ENCODE assay signal across 31 cellular contexts in the genomic region with DNA sequence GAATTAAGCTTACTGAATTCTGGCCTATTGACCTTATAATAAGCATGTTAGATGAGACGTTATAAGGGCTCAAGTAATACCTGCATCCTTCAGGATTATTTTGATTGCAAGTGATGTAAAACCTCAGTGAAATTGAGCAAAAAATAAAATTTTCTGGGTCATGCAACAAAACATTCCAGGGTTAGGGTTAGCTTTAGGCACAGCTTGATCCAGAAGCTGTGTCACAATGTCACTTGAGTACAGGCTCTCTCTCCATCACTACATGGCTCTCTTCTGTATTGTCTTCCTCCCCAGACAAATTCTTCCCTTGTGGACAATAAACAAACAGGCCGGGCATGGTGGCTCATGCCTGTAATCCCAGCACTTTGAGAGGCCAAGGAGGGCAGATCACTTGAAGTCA. TPM values are rescaled to one million over a fixed set of nuclear protein-coding genes. Genes with fewer than 3 reads are reported as not detected.
"Had no signal": no experiment of that assay in that cellular context is flagged by ENCODE, and none has a peak within 500 bp of the region (broad histone marks: within the 10 kb centered on the region; RNA-seq: fewer than 3 reads in every experiment).

No MANE protein-coding gene starts in this region.

- H3K4me3 ChIP-seq: stomach, suprapubic skin, testis, thoracic aorta, thyroid gland, tibial artery, tibial nerve, transverse colon, upper lobe of left lung, upper lobe of right lung, uterus, vagina had no signal

- H3K36me3 ChIP-seq: stomach, suprapubic skin, thoracic aorta, thyroid gland, tibial artery, tibial nerve, transverse colon, upper lobe of left lung, upper lobe of right lung, uterus, vagina had no signal

- FAIRE-seq: urothelium cell line had no signal

- H3K9me3 ChIP-seq: stomach, suprapubic skin, testis, thoracic aorta, thyroid gland, tibial artery, tibial nerve, transverse colon, upper lobe of left lung, upper lobe of right lung, uterus, vagina had no signal

- H3K27ac ChIP-seq: stomach, suprapubic skin, testis, thoracic aorta, thyroid gland, tibial artery, tibial nerve, transverse colon, upper lobe of left lung, upper lobe of right lung, uterus, vagina had no signal

- H3K27me3 Mint-ChIP-seq: stimulated activated naive CD8-positive, alpha-beta T cell treated with anti-CD3 and anti-CD28 coated beads, Interleukin-15, amount 100 ng/mL, for 72 hours; stimulated activated naive CD8-positive, alpha-beta T cell treated with anti-CD3 and anti-CD28 coated beads, Interleukin-15, Interleukin-2, amounts not matched to agents 100 ng/mL and 50 ng/mL, for 24 hours had no signal

- H3K36me3 Mint-ChIP-seq: stimulated activated effector memory CD8-positive, alpha-beta T cell treated with anti-CD3 and anti-CD28 coated beads, Interleukin-12 subunit alpha, Interleukin-12 subunit beta, amount 100 ng/mL, for 72 hours; stimulated activated memory B cell treated with anti-CD40 and anti-IgM and Interleukin-4, amounts not matched to agents 10 μg/mL and 1 μg/mL and 100 μg/mL, for 72 hours; stimulated activated naive B cell treated with anti-CD40 and anti-IgM and Interleukin-4, amounts not matched to agents 10 μg/mL and 1 μg/mL and 100 μg/mL, for 72 hours had no signal

- DNase-seq: stimulated activated CD4-positive, alpha-beta T cell treated with anti-CD3 and anti-CD28 coated beads, Interleukin-2, amount 100 ng/mL, for 48 hours; stimulated activated CD4-positive, alpha-beta T cell treated with anti-CD3 and anti-CD28 coated beads, Interleukin-4, amount 100 ng/mL, for 1 hour; stimulated activated CD4-positive, alpha-beta T cell treated with anti-CD3 and anti-CD28 coated beads, Interleukin-4, amount 100 ng/mL, for 24 hours; stimulated activated CD4-positive, alpha-beta T cell treated with anti-CD3 and anti-CD28 coated beads, Interleukin-4, amount 100 ng/mL, for 4 hours; stimulated activated CD8-positive, alpha-beta memory T cell treated with anti-CD3 and anti-CD28 coated beads, Interleukin-4, amount 100 ng/mL, for 48 hours; stimulated activated naive B cell treated with anti-CD40 and anti-IgM and Interleukin-4, amounts not matched to agents 10 μg/mL and 1 μg/mL and 100 μg/mL, for 72 hours; stimulated activated naive CD4-positive, alpha-beta T cell; stimulated activated naive CD4-positive, alpha-beta T cell treated with Interleukin-2 at 50 U/mL for 16 hours; stimulated activated naive CD8-positive, alpha-beta T cell treated with anti-CD3 and anti-CD28 coated beads, Interleukin-15, amount 100 ng/mL, for 72 hours; stimulated activated naive CD8-positive, alpha-beta T cell treated with anti-CD3 and anti-CD28 coated beads, Interleukin-15, Interleukin-2, amounts not matched to agents 100 U/mL and 50 U/mL, for 24 hours; stomach; substantia nigra; testis; thyroid gland; tibial artery; transverse colon; trophoblast cell; upper lobe of left lung; upper lobe of right lung; uterus had no signal

- H3K9me3 Mint-ChIP-seq: stimulated activated effector memory CD8-positive, alpha-beta T cell treated with anti-CD3 and anti-CD28 coated beads, Interleukin-12 subunit alpha, Interleukin-12 subunit beta, amount 100 ng/mL, for 72 hours; stimulated activated memory B cell treated with anti-CD40 and anti-IgM and Interleukin-4, amounts not matched to agents 10 μg/mL and 1 μg/mL and 100 μg/mL, for 72 hours; stimulated activated naive B cell treated with anti-CD40 and anti-IgM and Interleukin-4, amounts not matched to agents 10 μg/mL and 1 μg/mL and 100 μg/mL, for 72 hours; stimulated activated naive CD8-positive, alpha-beta T cell treated with anti-CD3 and anti-CD28 coated beads, Interleukin-15, amount 100 ng/mL, for 72 hours; stimulated activated naive CD8-positive, alpha-beta T cell treated with anti-CD3 and anti-CD28 coated beads, Interleukin-15, Interleukin-2, amounts not matched to agents 100 ng/mL and 50 ng/mL, for 24 hours had no signal

- H3K27ac Mint-ChIP-seq: stimulated activated effector memory CD8-positive, alpha-beta T cell treated with anti-CD3 and anti-CD28 coated beads, Interleukin-12 subunit alpha, Interleukin-12 subunit beta, amount 100 ng/mL, for 72 hours; stimulated activated memory B cell treated with anti-CD40 and anti-IgM and Interleukin-4, amounts not matched to agents 10 μg/mL and 1 μg/mL and 100 μg/mL, for 72 hours; stimulated activated naive B cell treated with anti-CD40 and anti-IgM and Interleukin-4, amounts not matched to agents 10 μg/mL and 1 μg/mL and 100 μg/mL, for 72 hours; stimulated activated naive CD8-positive, alpha-beta T cell treated with anti-CD3 and anti-CD28 coated beads, Interleukin-15, amount 100 ng/mL, for 72 hours; stimulated activated naive CD8-positive, alpha-beta T cell treated with anti-CD3 and anti-CD28 coated beads, Interleukin-15, Interleukin-2, amounts not matched to agents 100 ng/mL and 50 ng/mL, for 24 hours had no signal

- H3K4me3 Mint-ChIP-seq: stimulated activated effector memory CD8-positive, alpha-beta T cell treated with anti-CD3 and anti-CD28 coated beads, Interleukin-12 subunit alpha, Interleukin-12 subunit beta, amount 100 ng/mL, for 72 hours; stimulated activated memory B cell treated with anti-CD40 and anti-IgM and Interleukin-4, amounts not matched to agents 10 μg/mL and 1 μg/mL and 100 μg/mL, for 72 hours; stimulated activated naive B cell treated with anti-CD40 and anti-IgM and Interleukin-4, amounts not matched to agents 10 μg/mL and 1 μg/mL and 100 μg/mL, for 72 hours; stimulated activated naive CD8-positive, alpha-beta T cell treated with anti-CD3 and anti-CD28 coated beads, Interleukin-15, amount 100 ng/mL, for 72 hours; stimulated activated naive CD8-positive, alpha-beta T cell treated with anti-CD3 and anti-CD28 coated beads, Interleukin-15, Interleukin-2, amounts not matched to agents 100 ng/mL and 50 ng/mL, for 24 hours had no signal

- ATAC-seq: stimulated activated effector memory CD8-positive, alpha-beta T cell treated with anti-CD3 and anti-CD28 coated beads, Interleukin-12 subunit alpha, Interleukin-12 subunit beta, amount 100 ng/mL, for 72 hours; stimulated activated memory B cell treated with anti-CD40 and anti-IgM and Interleukin-4, amounts not matched to agents 10 μg/mL and 1 μg/mL and 100 μg/mL, for 72 hours; stimulated activated naive B cell treated with anti-CD40 and anti-IgM and Interleukin-4, amounts not matched to agents 10 μg/mL and 1 μg/mL and 100 μg/mL, for 72 hours; stimulated activated naive CD8-positive, alpha-beta T cell treated with anti-CD3 and anti-CD28 coated beads, Interleukin-15, amount 100 ng/mL, for 72 hours; stimulated activated naive CD8-positive, alpha-beta T cell treated with anti-CD3 and anti-CD28 coated beads, Interleukin-15, Interleukin-2, amounts not matched to agents 100 U/mL and 50 U/mL, for 24 hours; upper lobe of right lung had no signal

- H3K27me3 ChIP-seq: stomach, suprapubic skin, testis, thyroid gland, tibial artery, tibial nerve, transverse colon, upper lobe of left lung, upper lobe of right lung, uterus, vagina had no signal

RNA-seq across cellular contexts. Expression of a gene that starts 56.7 kb away (rescaled TPM):
- total RNA-seq: temporal lobe, testis, thoracic aorta, ureter, urinary bladder, uterus, vagina had no signal
- polyA plus RNA-seq: urinary bladder had no signal

RNA-seq across cellular contexts. Expression of a gene that starts 58.4 kb away (rescaled TPM):
- total RNA-seq: urinary bladder, vagina had no signal
